Comparison of ENCODE assay signal across 13 cellular contexts in the genomic region with DNA sequence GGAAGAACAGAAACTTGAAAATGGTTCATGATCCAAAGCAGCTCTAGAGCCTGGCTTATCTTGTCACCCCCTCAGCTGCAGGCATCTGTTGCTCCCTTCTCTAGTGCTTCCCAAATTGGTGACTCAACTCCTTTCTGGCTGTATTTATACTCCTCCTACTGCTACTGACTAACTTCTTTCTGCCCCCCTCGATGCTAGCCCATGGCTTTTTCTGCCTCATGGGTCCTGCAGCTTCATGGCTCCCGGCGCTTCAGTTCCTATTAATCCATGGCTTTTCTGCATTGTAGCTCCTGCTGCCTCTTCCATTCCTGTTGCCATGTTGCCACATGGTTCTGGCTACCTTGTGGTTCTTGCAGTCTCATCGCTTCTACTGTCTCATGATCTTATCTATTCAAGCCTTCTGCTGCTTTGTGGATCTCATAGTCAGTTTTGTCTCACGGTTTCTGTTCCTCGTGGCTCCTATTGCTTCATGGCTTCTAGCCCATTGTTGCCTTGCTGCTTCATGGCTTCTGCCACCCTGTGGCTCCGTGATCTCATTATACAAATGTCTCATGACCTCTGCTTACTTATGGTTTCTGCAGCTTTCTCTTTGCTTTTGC. TPM values are rescaled to one million over a fixed set of nuclear protein-coding genes. Genes with fewer than 3 reads are reported as not detected.
DNase-seq lines count a peak whose midpoint lies in the region; FAIRE-seq and TF ChIP-seq lines count a peak whose summit lies in the region.
"Had no signal": no experiment of that assay in that cellular context is flagged by ENCODE, and none has a peak within 500 bp of the region (broad histone marks: within the 10 kb centered on the region; RNA-seq: fewer than 3 reads in every experiment).

No MANE protein-coding gene starts in this region.

- TF ChIP-seq CTCF in fibroblast of the aortic adventitia (IDR thresholded peaks at IDR 0.05; ENCODE audit: insufficient read depth, low read length) (no peak), GM20000 (IDR thresholded peaks at IDR 0.05; ENCODE audit: extremely low read depth, missing control alignments) (no peak), sigmoid colon (IDR thresholded peaks at IDR 0.05) (no peak)

- intact Hi-C loops in sigmoid colon (cut with DNase I) = no loop called here

- peaks cover 0 to 4% (median under 1%) of the 10 kb centered on the region in 4 donors for H3K36me3 ChIP-seq in sigmoid colon
- H3K36me3 ChIP-seq: colonic mucosa had no signal

- no peaks in the 10 kb centered on the region for H3K27me3 ChIP-seq in sigmoid colon
- H3K27me3 ChIP-seq: adrenal gland, colonic mucosa had no signal

- no peaks in the 10 kb centered on the region for H3K4me1 ChIP-seq in sigmoid colon
- H3K4me1 ChIP-seq: adrenal gland, colonic mucosa had no signal

- no peaks in the 10 kb centered on the region for H3K9me3 ChIP-seq in sigmoid colon
- H3K9me3 ChIP-seq: adrenal gland, colonic mucosa had no signal

- TF ChIP-seq POLR2A in GM12892 (IDR thresholded peaks at IDR 0.05; ENCODE audit: low read depth, low read length) (no peak), sigmoid colon (IDR thresholded peaks at IDR 0.05) (no peak)

- TF ChIP-seq EP300 in sigmoid colon (IDR thresholded peaks at IDR 0.05) = no peak

- 84 to 87% methylated on average over 7 of the region's 7 CpGs for WGBS in sigmoid colon, 2 donors

- DNase-seq in AG08396 (ENCODE audit: low spot score) (peak; percentile 33), GM12892 (ENCODE audit: insufficient read length) (no peak), RPMI7951 (ENCODE audit: low read depth) (peak; percentile 8), fibroblast of the aortic adventitia (ENCODE audit: low read depth) (peak; percentile 22), GM20000 (ENCODE audit: low spot score) (no peak), NCI-H2107 treated with DMSO at 0.1 percent for 48 hours (lab: John Stamatoyannopoulos, UW; ENCODE audit: unreplicated experiment) (no peak), NCI-H187 (lab: John Stamatoyannopoulos, UW) (no peak), sigmoid colon (no peak)
- DNase-seq: activated B cell treated with CpG ODN at 0.5 μM for 24 hours, colonic mucosa, immature natural killer cell had no signal

- H3K4me3 ChIP-seq in fibroblast of the aortic adventitia (ENCODE audit: low read depth, low read length) (no peak overlapping the region), sigmoid colon (no peak overlapping the region)
- H3K4me3 ChIP-seq: adrenal gland, colonic mucosa had no signal

- FAIRE-seq in GM12892 (lab: Jason Lieb, UNC) = peak; percentile 5

- H3K27ac ChIP-seq in sigmoid colon = no peak overlapping the region
- H3K27ac ChIP-seq: adrenal gland, colonic mucosa had no signal

RNA-seq across cellular contexts. Expression of gene SMC1A, which starts 48.1 kb away (rescaled TPM):
- 60.2 TPM for polyA plus RNA-seq in GM12892 (2012; ENCODE audit: missing spikeins)
- total RNA-seq in RPMI7951 (2014; rRNA removed; shearing (Covaris generic)) = 29.2 and 37.6 TPM in 2 replicates
- total RNA-seq in fibroblast of the aortic adventitia (ENCODE audit: low replicate concordance) (11.4 and 40.0 TPM in 2 replicates), sigmoid colon (10 to 100 TPM; 27.8 to 45.7 (median 35.5) TPM)
- polyA plus RNA-seq in sigmoid colon = 10 to 100 TPM in 1 of 3 donors, 1 to 10 TPM in 2; 4.2 to 19.9 (median 7.9) TPM

RNA-seq across cellular contexts. Expression of gene RIBC1, which starts 48.4 kb away (rescaled TPM):
- polyA plus RNA-seq in GM12892 (2012; ENCODE audit: missing spikeins) = 0.70 TPM
- 1.1 and 1.6 TPM in 2 replicates for total RNA-seq in RPMI7951 (2014; rRNA removed; shearing (Covaris generic))
- total RNA-seq in fibroblast of the aortic adventitia (ENCODE audit: low replicate concordance) (0.36 and 1.6 TPM in 2 replicates), sigmoid colon (under 1 TPM in 3 of 4 donors, not detected in 1; 0.36 to 0.82 (median 0.54) TPM)
- under 1 TPM; 0.60 to 0.92 (median 0.73) TPM for polyA plus RNA-seq in sigmoid colon
- polyA plus RNA-seq: BJ had no signal

RNA-seq across cellular contexts. Expression of gene HSD17B10, which starts 59.8 kb away (rescaled TPM):
- polyA plus RNA-seq in GM12892 (2012; ENCODE audit: missing spikeins) = 97.8 TPM
- 139 and 144 TPM in 2 replicates for total RNA-seq in RPMI7951 (2014; rRNA removed; shearing (Covaris generic))
- total RNA-seq in fibroblast of the aortic adventitia (ENCODE audit: low replicate concordance) (34.3 and 52.7 TPM in 2 replicates), sigmoid colon (10 to 100 TPM; 44.6 to 67.4 (median 63.4) TPM)
- polyA plus RNA-seq in sigmoid colon = 100 to 1,000 TPM in 1 of 3 donors, 10 to 100 TPM in 2; 73.8 to 102 (median 81.1) TPM

Comparison
In these comparisons a context has a peak if more than half of its experiments do, and no peak if none do; other contexts are left out.
1. DNase-seq: peak in AG08396 (single experiment), RPMI7951 (single experiment) and fibroblast of the aortic adventitia (single experiment); none in GM12892 (single experiment), GM20000 (single experiment), NCI-H2107 treated with DMSO at 0.1 percent for 48 hours (single experiment), NCI-H187 (0 of 2) and sigmoid colon (single experiment).